Comparison of ENCODE assay signal across 1 cellular context in the genomic region with DNA sequence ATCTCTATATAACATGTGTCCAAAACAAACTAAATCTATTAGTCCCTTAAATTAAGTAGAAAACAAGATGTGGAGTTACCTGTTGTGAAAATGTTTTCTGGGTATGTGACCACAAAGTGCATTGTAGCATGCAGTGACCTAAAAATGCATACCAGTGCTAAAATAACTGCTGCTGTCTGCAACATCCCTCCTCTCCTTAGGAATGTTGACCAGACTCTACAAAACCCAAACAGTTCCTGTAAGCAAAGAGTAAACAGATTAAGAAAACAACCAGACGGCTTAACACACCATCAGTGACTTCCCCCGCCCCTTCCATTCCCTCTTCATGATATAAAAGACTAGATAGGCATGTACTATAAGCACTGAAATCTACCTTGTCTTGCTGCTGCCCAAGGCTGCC.
TF ChIP-seq lines count a peak whose summit lies in the region.

No MANE protein-coding gene starts in this region.

TF ChIP-seq in GM12878, 131 proteins besides CTCF, POLR2A, EP300 and RAD21 (continued from another document):
- TF ChIP-seq, protein P1, sequence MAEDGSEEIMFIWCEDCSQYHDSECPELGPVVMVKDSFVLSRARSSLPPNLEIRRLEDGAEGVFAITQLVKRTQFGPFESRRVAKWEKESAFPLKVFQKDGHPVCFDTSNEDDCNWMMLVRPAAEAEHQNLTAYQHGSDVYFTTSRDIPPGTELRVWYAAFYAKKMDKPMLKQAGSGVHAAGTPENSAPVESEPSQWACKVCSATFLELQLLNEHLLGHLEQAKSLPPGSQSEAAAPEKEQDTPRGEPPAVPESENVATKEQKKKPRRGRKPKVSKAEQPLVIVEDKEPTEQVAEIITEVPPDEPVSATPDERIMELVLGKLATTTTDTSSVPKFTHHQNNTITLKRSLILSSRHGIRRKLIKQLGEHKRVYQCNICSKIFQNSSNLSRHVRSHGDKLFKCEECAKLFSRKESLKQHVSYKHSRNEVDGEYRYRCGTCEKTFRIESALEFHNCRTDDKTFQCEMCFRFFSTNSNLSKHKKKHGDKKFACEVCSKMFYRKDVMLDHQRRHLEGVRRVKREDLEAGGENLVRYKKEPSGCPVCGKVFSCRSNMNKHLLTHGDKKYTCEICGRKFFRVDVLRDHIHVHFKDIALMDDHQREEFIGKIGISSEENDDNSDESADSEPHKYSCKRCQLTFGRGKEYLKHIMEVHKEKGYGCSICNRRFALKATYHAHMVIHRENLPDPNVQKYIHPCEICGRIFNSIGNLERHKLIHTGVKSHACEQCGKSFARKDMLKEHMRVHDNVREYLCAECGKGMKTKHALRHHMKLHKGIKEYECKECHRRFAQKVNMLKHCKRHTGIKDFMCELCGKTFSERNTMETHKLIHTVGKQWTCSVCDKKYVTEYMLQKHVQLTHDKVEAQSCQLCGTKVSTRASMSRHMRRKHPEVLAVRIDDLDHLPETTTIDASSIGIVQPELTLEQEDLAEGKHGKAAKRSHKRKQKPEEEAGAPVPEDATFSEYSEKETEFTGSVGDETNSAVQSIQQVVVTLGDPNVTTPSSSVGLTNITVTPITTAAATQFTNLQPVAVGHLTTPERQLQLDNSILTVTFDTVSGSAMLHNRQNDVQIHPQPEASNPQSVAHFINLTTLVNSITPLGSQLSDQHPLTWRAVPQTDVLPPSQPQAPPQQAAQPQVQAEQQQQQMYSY (CRISPR knock-in tag; IDR thresholded peaks at IDR 0.05), result no peak
- TF ChIP-seq ESRRA (IDR thresholded peaks at IDR 0.05; ENCODE audit: low read length) (no peak), SPI1 (IDR thresholded peaks at IDR 0.05; ENCODE audit: borderline replicate concordance, insufficient read depth, low read depth, low read length) (no peak), ZZZ3 (IDR thresholded peaks at IDR 0.05; ENCODE audit: control insufficient read depth, insufficient read length, low read depth) (no peak)
